In the genomic region with DNA sequence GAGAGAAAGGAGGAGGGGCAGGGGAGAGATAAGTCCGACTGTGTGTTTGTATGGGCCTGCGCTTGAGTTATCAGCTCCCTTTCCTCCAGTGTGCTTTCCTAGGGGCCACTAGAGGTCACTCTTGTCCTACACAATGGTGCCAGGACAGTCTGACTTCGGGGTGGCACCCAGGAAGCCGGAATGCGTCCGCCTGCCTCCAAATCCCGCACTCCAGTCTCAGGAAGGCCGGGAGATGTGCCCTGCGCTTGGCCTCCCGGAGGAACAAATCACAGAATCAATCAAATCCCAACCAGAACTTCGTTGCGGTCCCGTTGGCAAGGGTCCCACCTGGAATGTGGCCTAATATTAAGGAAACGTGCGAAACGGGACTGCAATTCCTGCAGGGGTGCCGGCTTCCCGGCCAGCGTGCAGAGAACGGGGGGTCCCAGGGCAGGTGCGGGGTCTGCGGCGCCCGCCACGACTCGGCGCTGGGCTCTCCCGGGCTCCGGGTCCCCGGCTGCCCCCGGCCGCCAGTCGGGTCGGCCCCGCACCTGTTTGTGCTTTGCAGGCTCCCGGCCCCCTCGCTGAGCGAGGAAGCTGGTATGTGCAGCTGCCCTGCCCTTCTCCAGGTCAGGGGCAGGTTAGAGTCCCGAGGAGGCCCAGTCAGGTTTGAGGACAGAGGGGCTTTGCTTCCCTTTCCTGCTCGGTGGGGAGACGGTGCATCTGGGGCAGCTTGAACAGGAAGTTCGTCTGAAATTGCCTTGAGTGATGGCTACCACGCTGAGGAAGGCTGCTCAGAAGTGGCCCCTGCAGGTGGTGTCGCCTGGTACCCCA, we compare ENCODE assay signal across 1 cellular context.
TF ChIP-seq lines count a peak whose summit lies in the region.

No MANE protein-coding gene starts in this region.

TF ChIP-seq in IMR-90, 13 proteins besides CTCF, POLR2A, EP300 and RAD21:
- TF ChIP-seq SMC3 (IDR thresholded peaks at IDR 0.05; ENCODE audit: low read depth, low read length) = peak; percentile 74
- no peak for TF ChIP-seq CEBPB (IDR thresholded peaks at IDR 0.05; ENCODE audit: low read depth, low read length)
- no peak for TF ChIP-seq NFE2L2 (IDR thresholded peaks at IDR 0.05; ENCODE audit: low read depth, low read length)
TF ChIP-seq in IMR-90: peak in this region for 1.
